In the genomic region with DNA sequence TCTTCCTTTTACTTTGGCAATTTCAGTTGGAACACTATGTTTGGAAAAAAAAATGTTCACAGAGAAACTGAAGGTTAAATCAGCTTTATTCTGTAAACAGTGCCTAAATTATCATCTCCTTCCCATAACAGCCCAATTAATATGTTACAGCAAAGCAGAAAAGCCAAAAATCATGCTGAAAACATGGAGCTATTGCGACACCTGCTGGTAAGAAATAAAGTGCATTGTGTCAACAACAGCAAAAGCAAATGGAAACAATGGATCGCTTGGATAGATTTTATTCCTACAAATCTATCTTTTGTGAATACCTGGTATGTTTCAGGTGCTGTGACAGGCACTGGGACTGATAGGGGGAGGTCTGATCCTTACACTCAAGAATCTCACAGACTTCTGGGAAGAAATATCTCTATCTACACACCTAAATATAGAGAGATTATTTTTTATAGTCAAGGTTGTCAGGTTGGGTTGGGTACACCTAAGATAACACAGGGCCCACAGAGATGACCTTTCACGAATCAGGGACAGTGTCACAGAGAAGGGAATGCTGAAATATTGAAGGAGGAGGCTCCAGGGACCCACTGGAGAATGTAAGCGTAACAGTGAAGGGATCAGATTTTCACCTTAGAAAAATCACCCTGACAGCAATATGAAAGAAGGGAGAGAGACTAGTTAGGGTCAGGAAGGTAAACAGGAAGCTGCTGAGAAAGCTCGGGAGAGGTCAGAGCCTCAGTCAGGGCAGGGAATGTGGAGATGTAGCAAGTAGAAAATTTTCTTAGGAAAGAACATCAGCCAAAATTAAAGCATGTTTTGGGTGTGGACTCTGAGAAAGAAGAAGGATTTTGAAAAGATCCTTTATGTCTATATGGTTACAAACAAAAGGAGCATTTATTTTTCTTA, we compare ENCODE assay signal across 1 cellular context.
TF ChIP-seq lines count a peak whose summit lies in the region.

No MANE protein-coding gene starts in this region.

TF ChIP-seq in SK-N-SH treated with all-trans-retinoic acid at 6 μM for 48 hours, 23 proteins besides CTCF, POLR2A, EP300 and RAD21 (continued from another document):
- TF ChIP-seq PPARA (CRISPR knock-in tag; IDR thresholded peaks at IDR 0.05; ENCODE audit: borderline replicate concordance) (no peak), SNAI2 (CRISPR knock-in tag; IDR thresholded peaks at IDR 0.05) (no peak), GLIS3 (CRISPR knock-in tag; IDR thresholded peaks at IDR 0.05) (no peak), ZNF565 (CRISPR knock-in tag; conservative IDR thresholded peaks at IDR 0.05; ENCODE audit: low read depth) (no peak), ZNF8 (CRISPR knock-in tag; IDR thresholded peaks at IDR 0.05) (no peak)
- TF ChIP-seq, protein P1, sequence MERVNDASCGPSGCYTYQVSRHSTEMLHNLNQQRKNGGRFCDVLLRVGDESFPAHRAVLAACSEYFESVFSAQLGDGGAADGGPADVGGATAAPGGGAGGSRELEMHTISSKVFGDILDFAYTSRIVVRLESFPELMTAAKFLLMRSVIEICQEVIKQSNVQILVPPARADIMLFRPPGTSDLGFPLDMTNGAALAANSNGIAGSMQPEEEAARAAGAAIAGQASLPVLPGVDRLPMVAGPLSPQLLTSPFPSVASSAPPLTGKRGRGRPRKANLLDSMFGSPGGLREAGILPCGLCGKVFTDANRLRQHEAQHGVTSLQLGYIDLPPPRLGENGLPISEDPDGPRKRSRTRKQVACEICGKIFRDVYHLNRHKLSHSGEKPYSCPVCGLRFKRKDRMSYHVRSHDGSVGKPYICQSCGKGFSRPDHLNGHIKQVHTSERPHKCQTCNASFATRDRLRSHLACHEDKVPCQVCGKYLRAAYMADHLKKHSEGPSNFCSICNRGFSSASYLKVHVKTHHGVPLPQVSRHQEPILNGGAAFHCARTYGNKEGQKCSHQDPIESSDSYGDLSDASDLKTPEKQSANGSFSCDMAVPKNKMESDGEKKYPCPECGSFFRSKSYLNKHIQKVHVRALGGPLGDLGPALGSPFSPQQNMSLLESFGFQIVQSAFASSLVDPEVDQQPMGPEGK (CRISPR knock-in tag; IDR thresholded peaks at IDR 0.05; ENCODE audit: borderline replicate concordance): no peak
